ENCODE assay signal across 19 cellular contexts in genomic region chr19:41919948-41920712, GRCh38. TPM values are rescaled to one million over a fixed set of nuclear protein-coding genes. Genes with fewer than 3 reads are reported as not detected.
A peak's percentile ranks its signal among the peaks of the same experiment; 100 is the strongest.
DNase-seq lines count a peak whose midpoint lies in the region; ATAC-seq and TF ChIP-seq lines count a peak whose summit lies in the region.
"Had no signal": no experiment of that assay in that cellular context is flagged by ENCODE, and none has a peak within 500 bp of the region (broad histone marks: within the 10 kb centered on the region; RNA-seq: fewer than 3 reads in every experiment).

No MANE protein-coding gene starts in this region.

- POLR2A ChIA-PET in activated CD4-positive, alpha-beta T cell treated with anti-CD3 and anti-CD28 coated beads for 36 hours (lab: Charles Lee) = interaction anchor here (0.6 kb wide), 1 partner anchor 307 kb away, joined by 3 read pairs; no protein-coding TSS in a partner anchor
- POLR2A ChIA-PET in HEK293 (lab: Yijun Ruan, JAX) = interaction anchor here (1.3 kb wide), 1 partner anchor 59 kb away, joined by 5 read pairs; the partner anchor contains the start of gene RPS19

- no peaks in the 10 kb centered on the region for H3K9me3 Mint-ChIP-seq in activated CD4-positive, alpha-beta T cell treated with anti-CD3 and anti-CD28 coated beads for 36 hours (ENCODE audit: low read depth)
- no peaks in the 10 kb centered on the region for H3K9me3 Mint-ChIP-seq in stimulated activated effector memory CD8-positive, alpha-beta T cell treated with anti-CD3 and anti-CD28 coated beads, Interleukin-12 subunit alpha, Interleukin-12 subunit beta, amount 100 ng/mL, for 72 hours

- peaks cover 12% of the 10 kb centered on the region for H3K27me3 Mint-ChIP-seq in activated CD4-positive, alpha-beta T cell treated with anti-CD3 and anti-CD28 coated beads for 36 hours

- H3K36me3 ChIP-seq in HEK293 (ENCODE audit: control insufficient read depth in 2 of 2, insufficient read depth in 1 of 2, low read length in 2 of 2) = no peaks in the 10 kb centered on the region
- H3K36me3 ChIP-seq: MG63 had no signal

- TF ChIP-seq CTCF in HEK293 (tag by site-specific recombination; IDR thresholded peaks at IDR 0.05) = no peak
- no peak for TF ChIP-seq CTCF in epithelial cell of esophagus (IDR thresholded peaks at IDR 0.05; ENCODE audit: insufficient read depth, low read depth, low read length, missing control alignments)

- no peaks in the 10 kb centered on the region for H3K9me3 ChIP-seq in HEK293 (ENCODE audit: control insufficient read depth, insufficient read depth, low read depth, low read length)
- H3K9me3 ChIP-seq: Caco-2 had no signal

- H3K4me1 ChIP-seq in HEK293 (ENCODE audit: control insufficient read depth, insufficient read depth, low read length) = no peaks in the 10 kb centered on the region
- H3K4me1 ChIP-seq: Caco-2 had no signal

- CTCF ChIA-PET in activated CD4-positive, alpha-beta T cell treated with anti-CD3 and anti-CD28 coated beads for 36 hours (lab: Charles Lee) = interaction anchor here (1.1 kb wide), 1 partner anchor 17 kb away, joined by 5 read pairs; no protein-coding TSS in a partner anchor
- CTCF ChIA-PET in HEK293 (lab: Yijun Ruan, JAX) = interaction anchor here (0.6 to 1.1 kb wide), 2 partner anchors 47 to 83 kb away, joined by 4 to 5 read pairs; no protein-coding TSS in a partner anchor

- no peak overlapping the region for H3K4me3 Mint-ChIP-seq in activated CD4-positive, alpha-beta T cell treated with anti-CD3 and anti-CD28 coated beads for 36 hours
- no peak overlapping the region for H3K4me3 Mint-ChIP-seq in stimulated activated effector memory CD8-positive, alpha-beta T cell treated with anti-CD3 and anti-CD28 coated beads, Interleukin-12 subunit alpha, Interleukin-12 subunit beta, amount 100 ng/mL, for 72 hours

- peak; percentile 21 for ATAC-seq in activated CD4-positive, alpha-beta T cell treated with anti-CD3 and anti-CD28 coated beads for 36 hours
- peak; percentile 38 for ATAC-seq in stimulated activated effector memory CD8-positive, alpha-beta T cell treated with anti-CD3 and anti-CD28 coated beads, Interleukin-12 subunit alpha, Interleukin-12 subunit beta, amount 100 ng/mL, for 72 hours

- in situ Hi-C loops in G401 (cut with HindIII; ENCODE audit: low sequenced_read_pairs) = no loop called here

- H3K4me1 Mint-ChIP-seq in activated CD4-positive, alpha-beta T cell treated with anti-CD3 and anti-CD28 coated beads for 36 hours = peaks cover 18% of the 10 kb centered on the region
- peaks cover 22% of the 10 kb centered on the region for H3K4me1 Mint-ChIP-seq in stimulated activated effector memory CD8-positive, alpha-beta T cell treated with anti-CD3 and anti-CD28 coated beads, Interleukin-12 subunit alpha, Interleukin-12 subunit beta, amount 100 ng/mL, for 72 hours

- no peak overlapping the region for H3K27ac Mint-ChIP-seq in activated CD4-positive, alpha-beta T cell treated with anti-CD3 and anti-CD28 coated beads for 36 hours
- no peak overlapping the region for H3K27ac Mint-ChIP-seq in stimulated activated effector memory CD8-positive, alpha-beta T cell treated with anti-CD3 and anti-CD28 coated beads, Interleukin-12 subunit alpha, Interleukin-12 subunit beta, amount 100 ng/mL, for 72 hours
- H3K27ac Mint-ChIP-seq: CD14-positive monocyte had no signal

- H3K36me3 Mint-ChIP-seq in activated CD4-positive, alpha-beta T cell treated with anti-CD3 and anti-CD28 coated beads for 36 hours (ENCODE audit: low read depth) = no peaks in the 10 kb centered on the region
- H3K36me3 Mint-ChIP-seq in stimulated activated effector memory CD8-positive, alpha-beta T cell treated with anti-CD3 and anti-CD28 coated beads, Interleukin-12 subunit alpha, Interleukin-12 subunit beta, amount 100 ng/mL, for 72 hours = no peaks in the 10 kb centered on the region

- intact Hi-C loops in activated CD4-positive, alpha-beta T cell treated with anti-CD3 and anti-CD28 coated beads for 36 hours (cut with DNase I, micrococcal nuclease) = no loop called here

- H3K4me3 ChIP-seq in HEK293 (ENCODE audit: low read depth, low read length) = no peak overlapping the region
- no peak overlapping the region for H3K4me3 ChIP-seq in epithelial cell of esophagus (ENCODE audit: low read length)
- H3K4me3 ChIP-seq: MG63 had no signal

- H3K27ac ChIP-seq in HEK293 (ENCODE audit: extremely low read depth, low read depth, low read length) = no peak overlapping the region
- H3K27ac ChIP-seq: HL-60, KMS-11 had no signal

- no peak for DNase-seq in activated CD4-positive, alpha-beta T cell treated with anti-CD3 and anti-CD28 coated beads for 36 hours
- DNase-seq in activated CD4-positive, alpha-beta T cell treated with anti-CD3 and anti-CD28 coated beads for 4 hours = no peak
- DNase-seq in epithelial cell of esophagus (ENCODE audit: low read depth) (peak; percentile 59), G401 (ENCODE audit: low spot score) (no peak), NCI-H345 (lab: John Stamatoyannopoulos, UW) (no peak)
- DNase-seq in stimulated activated effector memory CD8-positive, alpha-beta T cell treated with anti-CD3 and anti-CD28 coated beads, Interleukin-12 subunit alpha, Interleukin-12 subunit beta, amount 100 ng/mL, for 72 hours (ENCODE audit: low spot score in 2 of 2) = no peak
- DNase-seq in stimulated activated CD4-positive, alpha-beta T cell treated with anti-CD3 and anti-CD28 coated beads, Interleukin-4, amount 100 ng/mL, for 24 hours = no peak
- DNase-seq: 8988T, Caco-2, MG63, NCI-H1105, NCI-H187 treated with DMSO at 0.1 percent for 48 hours, NCI-H446 treated with DMSO at 0.1 percent for 48 hours, NCI-H82, SHP77 treated with DMSO at 0.1 percent for 48 hours had no signal

TF ChIP-seq in HEK293, 187 proteins besides CTCF, POLR2A, EP300 and RAD21:
- TF ChIP-seq KLF9 (tag by site-specific recombination; IDR thresholded peaks at IDR 0.05; ENCODE audit: low read depth) (peak; percentile 28; the same call in 1 of the 2 replicates), ZNF404 (tag by site-specific recombination; IDR thresholded peaks at IDR 0.05) (no peak), KLF8 (tag by site-specific recombination; IDR thresholded peaks at IDR 0.05) (peak; percentile 26; the same call in 1 of the 2 replicates), ZNF473 (tag by site-specific recombination; IDR thresholded peaks at IDR 0.05) (no peak), ZNF302 (tag by site-specific recombination; IDR thresholded peaks at IDR 0.05; ENCODE audit: low read depth) (no peak), ZBTB8A (tag by site-specific recombination; IDR thresholded peaks at IDR 0.05) (no peak)

RNA-seq across cellular contexts. Expression of gene ERFL, which starts 8.1 kb away (rescaled TPM):
- total RNA-seq in activated CD4-positive, alpha-beta T cell treated with anti-CD3 and anti-CD28 coated beads for 36 hours = 1 to 10 TPM; 1.7 to 1.9 TPM
- total RNA-seq in G401 (2014; rRNA removed; shearing (Covaris generic)) = not detected in 2 replicates

RNA-seq across cellular contexts. Expression of gene ARHGEF1, which starts 37.1 kb away (rescaled TPM):
- total RNA-seq in activated CD4-positive, alpha-beta T cell treated with anti-CD3 and anti-CD28 coated beads for 36 hours = 100 to 1,000 TPM; 231 to 276 TPM
- 33.0 and 43.6 TPM in 2 replicates for total RNA-seq in G401 (2014; rRNA removed; shearing (Covaris generic))

RNA-seq across cellular contexts. Expression of gene RABAC1, which starts 39.0 kb away (rescaled TPM):
- total RNA-seq in activated CD4-positive, alpha-beta T cell treated with anti-CD3 and anti-CD28 coated beads for 36 hours = 10 to 100 TPM; 35.3 to 49.7 TPM
- 198 and 315 TPM in 2 replicates for total RNA-seq in G401 (2014; rRNA removed; shearing (Covaris generic))

RNA-seq across cellular contexts. Expression of gene CD79A, which starts 43.1 kb away (rescaled TPM):
- 1 to 10 TPM; 4.0 to 4.1 TPM for total RNA-seq in activated CD4-positive, alpha-beta T cell treated with anti-CD3 and anti-CD28 coated beads for 36 hours
- total RNA-seq in G401 (2014; rRNA removed; shearing (Covaris generic)) = 1.0 and 1.4 TPM in 2 replicates
